30 cellular contexts compared by ENCODE assay signal in the genomic region with DNA sequence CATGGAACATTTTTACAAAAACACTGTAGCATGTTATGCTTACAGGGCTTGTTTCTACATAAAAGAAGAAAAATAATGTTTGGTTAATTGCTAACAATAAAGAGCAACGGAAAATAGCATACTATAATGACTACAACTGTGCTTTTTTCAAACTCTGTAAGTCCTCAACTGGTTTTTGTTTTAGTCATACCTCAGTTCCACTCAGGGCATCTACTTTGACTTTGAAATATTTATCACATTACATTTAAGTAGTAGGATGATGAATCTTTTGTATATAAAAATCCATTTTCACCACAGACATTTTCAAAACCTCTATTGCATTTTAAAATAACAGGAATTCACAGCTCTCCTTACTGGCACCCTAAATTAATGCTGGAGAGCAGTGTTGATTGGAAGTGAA. TPM values are rescaled to one million over a fixed set of nuclear protein-coding genes. Genes with fewer than 3 reads are reported as not detected.
"Had no signal": no experiment of that assay in that cellular context is flagged by ENCODE, and none has a peak within 500 bp of the region (broad histone marks: within the 10 kb centered on the region; RNA-seq: fewer than 3 reads in every experiment).

No MANE protein-coding gene starts in this region.

- H3K4me1 ChIP-seq: Peyer's patch had no signal

- H3K4me1 Mint-ChIP-seq: activated CD4-positive, alpha-beta T cell treated with anti-CD3 and anti-CD28 coated beads, Interleukin-2, amount 10 ng/mL, durations not matched to agents 24 days and 14 days had no signal

- H3K9me3 Mint-ChIP-seq: activated CD4-positive, alpha-beta T cell treated with anti-CD3 and anti-CD28 coated beads, Interleukin-2, amount 10 ng/mL, durations not matched to agents 24 days and 14 days; activated CD8-positive, alpha-beta T cell treated with anti-CD3 and anti-CD28 coated beads for 36 hours; activated naive CD4-positive, alpha-beta T cell treated with anti-CD3 and anti-CD28 coated beads for 36 hours; activated naive CD4-positive, alpha-beta T cell treated with anti-CD3 and anti-CD28 coated beads, Interleukin-2, amount 50 U/mL, for 72 hours; activated T-helper 2 cell treated with anti-CD3 and anti-CD28 coated beads, Interferon-gamma antibody, Interleukin-2, Interleukin-4, amounts not matched to agents 10 μg/mL and 5 μg/mL and 100 μg/mL, durations not matched to agents 14 hours and 24 hours and 36 hours; T-helper 1 cell treated with Interleukin-12 subunit alpha and Interleukin-12 subunit beta and Interleukin-4 antibody, amounts not matched to agents 30 μg/mL and 1 μg/mL, for 36 hours; T-helper 2 cell treated with Interferon-gamma antibody and Interleukin-4, amounts not matched to agents 5 μg/mL and 100 μg/mL, for 36 hours had no signal

- H3K27ac Mint-ChIP-seq: activated CD4-positive, alpha-beta T cell treated with anti-CD3 and anti-CD28 coated beads, Interleukin-2, amount 10 ng/mL, durations not matched to agents 24 days and 14 days; activated CD8-positive, alpha-beta T cell treated with anti-CD3 and anti-CD28 coated beads for 36 hours; activated naive CD4-positive, alpha-beta T cell treated with anti-CD3 and anti-CD28 coated beads for 36 hours; activated naive CD4-positive, alpha-beta T cell treated with anti-CD3 and anti-CD28 coated beads, Interleukin-2, amount 50 U/mL, for 72 hours; activated T-helper 2 cell treated with anti-CD3 and anti-CD28 coated beads, Interferon-gamma antibody, Interleukin-2, Interleukin-4, amounts not matched to agents 10 μg/mL and 5 μg/mL and 100 μg/mL, durations not matched to agents 14 hours and 24 hours and 36 hours; T-helper 1 cell treated with Interleukin-12 subunit alpha and Interleukin-12 subunit beta and Interleukin-4 antibody, amounts not matched to agents 30 μg/mL and 1 μg/mL, for 36 hours; T-helper 2 cell treated with Interferon-gamma antibody and Interleukin-4, amounts not matched to agents 5 μg/mL and 100 μg/mL, for 36 hours had no signal

- H3K9me3 ChIP-seq: Peyer's patch, SJSA1, SK-N-SH had no signal

- FAIRE-seq: colon, TTC549 had no signal

- H3K27ac ChIP-seq: brain microvascular endothelial cell, KMS-11, Peyer's patch, SJSA1 had no signal

- H3K36me3 ChIP-seq: brain microvascular endothelial cell, Peyer's patch had no signal

- H3K27me3 ChIP-seq: brain microvascular endothelial cell, Peyer's patch, SJSA1 had no signal

- H3K4me3 Mint-ChIP-seq: activated CD4-positive, alpha-beta T cell treated with anti-CD3 and anti-CD28 coated beads, Interleukin-2, amount 10 ng/mL, durations not matched to agents 24 days and 14 days; activated CD8-positive, alpha-beta T cell treated with anti-CD3 and anti-CD28 coated beads for 36 hours; activated naive CD4-positive, alpha-beta T cell treated with anti-CD3 and anti-CD28 coated beads for 36 hours; T-helper 1 cell treated with Interleukin-12 subunit alpha and Interleukin-12 subunit beta and Interleukin-4 antibody, amounts not matched to agents 30 μg/mL and 1 μg/mL, for 36 hours; T-helper 2 cell treated with Interferon-gamma antibody and Interleukin-4, amounts not matched to agents 5 μg/mL and 100 μg/mL, for 36 hours had no signal

- DNase-seq: activated CD4-positive, alpha-beta T cell treated with anti-CD3 and anti-CD28 coated beads, Interleukin-2, amount 10 ng/mL, durations not matched to agents 24 days and 14 days; activated CD4-positive, alpha-beta T cell treated with anti-CD3 and anti-CD28 coated beads, Interleukin-2, amount 50 U/mL, for 4 hours; activated CD8-positive, alpha-beta T cell treated with anti-CD3 and anti-CD28 coated beads for 36 hours; activated gamma-delta T cell treated with Interleukin-2 at 50 U/mL for 16 hours; activated naive CD4-positive, alpha-beta T cell treated with anti-CD3 and anti-CD28 coated beads for 36 hours; activated T-cell treated with anti-CD3 and anti-CD28 coated beads, Interleukin-2, amount 50 U/mL, for 1 hour; anterior cingulate cortex; brain microvascular endothelial cell; central memory CD4-positive, alpha-beta T cell; MM.1S; MV-4-11; NCI-H1092; NCI-H1436 treated with DMSO at 0.1 percent for 48 hours; NCI-H1694 treated with DMSO at 0.1 percent for 48 hours; NCI-H2029 treated with DMSO at 0.1 percent for 48 hours; NCI-H2107; NCI-H226; NCI-H524 treated with DMSO at 0.1 percent for 48 hours; Peyer's patch; RPMI8226; SHP77 treated with DMSO at 0.1 percent for 48 hours; SK-N-SH had no signal

- H3K9me2 ChIP-seq: SK-N-SH had no signal

- H3K4me2 ChIP-seq: KMS-11, SK-N-SH had no signal

- H3K9ac ChIP-seq: KMS-11, SK-N-SH had no signal

- H3K4me3 ChIP-seq: Peyer's patch, SJSA1 had no signal

- H3K36me3 Mint-ChIP-seq: activated naive CD4-positive, alpha-beta T cell treated with anti-CD3 and anti-CD28 coated beads, Interleukin-2, amount 50 U/mL, for 72 hours had no signal

RNA-seq across cellular contexts. Expression of gene SATB2, which starts 8.3 kb away (rescaled TPM):
- total RNA-seq: activated CD4-positive, alpha-beta T cell treated with anti-CD3 and anti-CD28 coated beads, Interleukin-2, amount 10 ng/mL, durations not matched to agents 24 days and 14 days had no signal
